8 cellular contexts compared by ENCODE assay signal in genomic region chr9:113151696-113152630, GRCh38. TPM values are rescaled to one million over a fixed set of nuclear protein-coding genes. Genes with fewer than 3 reads are reported as not detected.
DNase-seq lines count a peak whose midpoint lies in the region; ATAC-seq, FAIRE-seq and TF ChIP-seq lines count a peak whose summit lies in the region.

No MANE protein-coding gene starts in this region.

- no peak for TF ChIP-seq RAD21 in HepG2 (CRISPR knock-in tag; IDR thresholded peaks at IDR 0.05)

- H2AFZ ChIP-seq in HepG2 (ENCODE audit: low read length): no peak overlapping the region

- TF ChIP-seq EP300 in HepG2 (IDR thresholded peaks at IDR 0.05; ENCODE audit: low read depth in 2 of 2, low read length in 2 of 2) (no peak), HepG2 (CRISPR knock-in tag; IDR thresholded peaks at IDR 0.05; ENCODE audit: borderline replicate concordance) (no peak)

- H3K36me3 ChIP-seq in body of pancreas (replicated peaks in 1 of 2; ENCODE audit: insufficient read depth in 1 of 2, low read depth in 2 of 2): no peaks in the 10 kb centered on the region
- H3K36me3 ChIP-seq in HepG2 (replicated peaks in 1 of 2; ENCODE audit: control insufficient read depth in 1 of 2, insufficient read depth in 2 of 2, low read length in 2 of 2): no peaks in the 10 kb centered on the region; a peak in 1 of 5 replicates
- peaks cover 0 to 2% (median under 1%) of the 10 kb centered on the region in 3 donors for H3K36me3 ChIP-seq in tibial artery

- peaks cover 3% of the 10 kb centered on the region for H3K36me3 Mint-ChIP-seq in activated CD4-positive, alpha-beta T cell treated with anti-CD3 and anti-CD28 coated beads, Interleukin-2, amount 10 ng/mL, durations not matched to agents 7 days and 5 days (ENCODE audit: low read depth)

- no peak for DNase-seq in activated CD4-positive, alpha-beta T cell treated with anti-CD3 and anti-CD28 coated beads, Interleukin-2, amount 10 ng/mL, durations not matched to agents 7 days and 5 days
- no peak for DNase-seq in activated CD4-positive, alpha-beta T cell treated with anti-CD3 and anti-CD28 coated beads for 4 hours
- DNase-seq in body of pancreas (peak; percentile 44 to 60 (median 52)), HepG2 (ENCODE audit: low spot score) (no peak), tibial artery (peak in 1 of 2 donors; percentile 39), NCI-H748 (lab: John Stamatoyannopoulos, UW; ENCODE audit: unreplicated experiment) (no peak)

- WGBS in body of pancreas, 2 donors: 43 to 49% methylated on average over 11 of the region's 11 CpGs
- 46% methylated on average over 11 of the region's 11 CpGs for WGBS in HepG2 (ENCODE audit: low lambda C conversion rate)

- in situ Hi-C loops in HepG2 (cut with HindIII; ENCODE audit: extremely low pct_ligation_motif_present, low pct_unique_long_range_greater_than_20kb): no loop called here

- TF ChIP-seq POLR2A in body of pancreas (IDR thresholded peaks at IDR 0.05): no peak
- TF ChIP-seq POLR2A in HepG2 (IDR thresholded peaks at IDR 0.05; ENCODE audit: insufficient read depth in 1 of 2, low read depth in 2 of 2, low read length in 2 of 2): no peak

- ATAC-seq in body of pancreas (peak; percentile 40), HepG2 (no peak), GM21717 (IDR thresholded peaks at IDR 0.05; ENCODE audit: unreplicated experiment) (no peak), HG02798 (IDR thresholded peaks at IDR 0.05; ENCODE audit: poor library complexity, unreplicated experiment) (no peak)

- H3K4me1 Mint-ChIP-seq in activated CD4-positive, alpha-beta T cell treated with anti-CD3 and anti-CD28 coated beads, Interleukin-2, amount 10 ng/mL, durations not matched to agents 7 days and 5 days: peaks cover 38% of the 10 kb centered on the region

- H3K27me3 ChIP-seq in body of pancreas (no peaks in the 10 kb centered on the region), HepG2 (ENCODE audit: control insufficient read depth in 1 of 2, insufficient read depth in 2 of 2, low read length in 2 of 2) (no peaks in the 10 kb centered on the region; a peak in 1 of 5 replicates), tibial artery (no peaks in the 10 kb centered on the region)

- POLR2A ChIA-PET in activated CD4-positive, alpha-beta T cell treated with anti-CD3 and anti-CD28 coated beads, Interleukin-2, amount 10 ng/mL, durations not matched to agents 7 days and 5 days (lab: Charles Lee): no interaction called here
- POLR2A ChIA-PET in HepG2 (lab: Yijun Ruan, JAX): interaction anchor here (1.7 to 3.1 kb wide), 4 partner anchors 10 to 70 kb away, joined by 4 to 20 read pairs (median 12); partner anchors contain the start of genes FKBP15 and SLC31A1

- peak overlapping the region; percentile 72 for H3K4me3 Mint-ChIP-seq in activated CD4-positive, alpha-beta T cell treated with anti-CD3 and anti-CD28 coated beads, Interleukin-2, amount 10 ng/mL, durations not matched to agents 7 days and 5 days

- H3K27ac Mint-ChIP-seq in activated CD4-positive, alpha-beta T cell treated with anti-CD3 and anti-CD28 coated beads, Interleukin-2, amount 10 ng/mL, durations not matched to agents 7 days and 5 days: peak overlapping the region; percentile 74

- peak overlapping the region; percentile 81 for H3K9ac ChIP-seq in HepG2 (ENCODE audit: insufficient read depth, low read depth, low read length)

- BruUV-seq in HepG2 (replicated peaks; lab: Mats Ljungman, UMichigan): TSS peak; percentile 56

- intact Hi-C loops in body of pancreas (cut with DNase I): no loop called here
- intact Hi-C loops in HepG2 (cut with micrococcal nuclease; ENCODE audit: unreplicated experiment): loop anchor here (5.0 kb wide), 1 partner anchor 70 kb away; the partner anchor contains the start of genes FKBP15 and SLC31A1
- intact Hi-C loops in tibial artery (cut with DNase I; ENCODE audit: low total_unique reads): no loop called here

- no peak for TF ChIP-seq CTCF in body of pancreas (IDR thresholded peaks at IDR 0.05)
- TF ChIP-seq CTCF in HepG2 (CRISPR knock-in tag; IDR thresholded peaks at IDR 0.05): no peak
- no peak for TF ChIP-seq CTCF in tibial artery (IDR thresholded peaks at IDR 0.05)

- peak overlapping the region; percentile 82 for H3K4me2 ChIP-seq in HepG2 (ENCODE audit: low read depth, low read length)

- H4K20me1 ChIP-seq in HepG2 (ENCODE audit: insufficient read depth, low read length): no peaks in the 10 kb centered on the region

- H3K27ac ChIP-seq in body of pancreas: peak overlapping the region in 3 of 4 donors; percentile 57 to 80 (median 76)
- H3K27ac ChIP-seq in HepG2 (ENCODE audit: extremely low read length, insufficient read depth, low read length): peak overlapping the region; percentile 54
- peak overlapping the region; percentile 77 to 82 for H3K27ac ChIP-seq in tibial artery

- H3K9me3 ChIP-seq in body of pancreas: no peaks in the 10 kb centered on the region
- H3K9me3 ChIP-seq in HepG2 (ENCODE audit: low read length): no peaks in the 10 kb centered on the region
- no peaks in the 10 kb centered on the region for H3K9me3 ChIP-seq in tibial artery

- peak overlapping the region; percentile 85 to 86 for H3K4me3 ChIP-seq in body of pancreas
- H3K4me3 ChIP-seq in HepG2 (replicated peaks in 1 of 3; ENCODE audit: insufficient read depth in 1 of 3, low read depth in 2 of 3, low read length in 3 of 3): peak overlapping the region; percentile 85 to 96 (median 91)
- H3K4me3 ChIP-seq in tibial artery: peak overlapping the region; percentile 79 to 95

- no peaks in the 10 kb centered on the region for H3K9me3 Mint-ChIP-seq in activated CD4-positive, alpha-beta T cell treated with anti-CD3 and anti-CD28 coated beads, Interleukin-2, amount 10 ng/mL, durations not matched to agents 7 days and 5 days

- no peak for FAIRE-seq in HepG2 (lab: Jason Lieb, UNC)

- no peaks in the 10 kb centered on the region for H3K79me2 ChIP-seq in HepG2 (ENCODE audit: insufficient read depth, low read length)

- H3K4me1 ChIP-seq in body of pancreas: peaks cover 33% of the 10 kb centered on the region
- peaks cover 72% of the 10 kb centered on the region for H3K4me1 ChIP-seq in HepG2 (ENCODE audit: insufficient read depth, low read length)
- peaks cover 0 to 28% (median 12%) of the 10 kb centered on the region in 4 donors for H3K4me1 ChIP-seq in tibial artery

- peaks cover 12% of the 10 kb centered on the region for H3K27me3 Mint-ChIP-seq in activated CD4-positive, alpha-beta T cell treated with anti-CD3 and anti-CD28 coated beads, Interleukin-2, amount 10 ng/mL, durations not matched to agents 7 days and 5 days

- CTCF ChIA-PET in activated CD4-positive, alpha-beta T cell treated with anti-CD3 and anti-CD28 coated beads, Interleukin-2, amount 10 ng/mL, durations not matched to agents 7 days and 5 days (lab: Charles Lee): interaction anchor here (0.6 to 1.7 kb wide), 5 partner anchors 8 to 41 kb away, joined by 3 to 6 read pairs (median 4); no protein-coding TSS in a partner anchor
- CTCF ChIA-PET in HepG2 (lab: Yijun Ruan, JAX; ENCODE audit: low intra/inter-chr PET ratio, low total read pairs): interaction anchor here (1.8 kb wide), 1 partner anchor 40 kb away, joined by 6 read pairs; no protein-coding TSS in a partner anchor

TF ChIP-seq in HepG2, 621 proteins besides CTCF, POLR2A, EP300 and RAD21 (continues in another document):
- TF ChIP-seq ZNF205 (CRISPR knock-in tag; IDR thresholded peaks at IDR 0.05) (no peak), ZNF589 (CRISPR knock-in tag; conservative IDR thresholded peaks at IDR 0.05) (no peak), ZMYM3 (CRISPR knock-in tag; IDR thresholded peaks at IDR 0.05) (peak; percentile 40; the same call in 1 of the 2 replicates), ZNF552 (CRISPR knock-in tag; IDR thresholded peaks at IDR 0.05; ENCODE audit: borderline replicate concordance) (no peak), ZNF121 (CRISPR knock-in tag; IDR thresholded peaks at IDR 0.05) (peak; percentile 98), HOXA3 (CRISPR knock-in tag; IDR thresholded peaks at IDR 0.05) (no peak), E2F5 (CRISPR knock-in tag; conservative IDR thresholded peaks at IDR 0.05) (no peak), ZNF7 (CRISPR knock-in tag; IDR thresholded peaks at IDR 0.05) (peak; percentile 31; the same call in 1 of the 2 replicates), KDM3A (CRISPR knock-in tag; IDR thresholded peaks at IDR 0.05; ENCODE audit: low read depth) (no peak), TOE1 (CRISPR knock-in tag; IDR thresholded peaks at IDR 0.05) (no peak)

RNA-seq across cellular contexts. Expression of gene SLC31A2, which starts 1.2 kb away (rescaled TPM):
- 1 to 10 TPM; 2.5 to 3.0 TPM for total RNA-seq in activated CD4-positive, alpha-beta T cell treated with anti-CD3 and anti-CD28 coated beads, Interleukin-2, amount 10 ng/mL, durations not matched to agents 7 days and 5 days
- total RNA-seq in body of pancreas (10 to 100 TPM; 16.3 to 23.7 TPM), HepG2 (2016; rRNA removed; fragmentation: Illumina TruSeq; extraction: Trizol) (6.0 and 9.3 TPM in 2 replicates)
- 1.5 and 1.9 TPM in 2 replicates for total RNA-seq in HepG2 (2016; cell fraction: cytosol; rRNA removed; fragmentation: Illumina TruSeq; extraction: Trizol; ENCODE audit: low read depth)
- total RNA-seq in HepG2 (2016; cell fraction: insoluble cytoplasmic fraction; rRNA removed; fragmentation: Illumina TruSeq; extraction: Trizol): 7.4 and 9.7 TPM in 2 replicates
- total RNA-seq in HepG2 (2016; cell fraction: membrane; rRNA removed; fragmentation: Illumina TruSeq; extraction: Trizol): 3.7 and 5.5 TPM in 2 replicates
- total RNA-seq in HepG2 (2016; cell fraction: nucleus; rRNA removed; fragmentation: Illumina TruSeq; extraction: Trizol): 9.1 TPM in 2 replicates
- polyA plus RNA-seq in HepG2 (2011; rRNA removed): 10.2 and 10.9 TPM in 2 replicates
- polyA plus RNA-seq in HepG2 (2011; cell fraction: cytosol; rRNA removed): 10.4 and 13.6 TPM in 2 replicates
- 5.6 and 5.9 TPM in 2 replicates for polyA plus RNA-seq in HepG2 (2011; cell fraction: nucleus; rRNA removed)
- 3.1 and 5.5 TPM in 2 replicates for polyA plus RNA-seq in HepG2 (2012)
- polyA plus RNA-seq in HepG2 (2016; cell fraction: cytosol; fragmentation: Illumina TruSeq; extraction: Trizol; ENCODE audit: low read depth): 1.0 and 1.6 TPM in 2 replicates
- polyA plus RNA-seq in HepG2 (2016; cell fraction: insoluble cytoplasmic fraction; fragmentation: Illumina TruSeq; extraction: Trizol; ENCODE audit: low read depth): 5.0 and 5.6 TPM in 2 replicates
- 2.8 and 2.9 TPM in 2 replicates for polyA plus RNA-seq in HepG2 (2016; cell fraction: membrane; fragmentation: Illumina TruSeq; extraction: Trizol; ENCODE audit: low read depth)
- 10.8 and 11.0 TPM in 2 replicates for polyA plus RNA-seq in HepG2 (2016; cell fraction: nucleus; fragmentation: Illumina TruSeq; extraction: Trizol; ENCODE audit: insufficient read depth, low read depth)
- 10.3 and 20.0 TPM in 2 replicates for polyA minus RNA-seq in HepG2 (2011; rRNA and poly(A)+ RNA removed; ENCODE audit: low replicate concordance)
- polyA minus RNA-seq in HepG2 (2011; cell fraction: cytosol; rRNA and poly(A)+ RNA removed): 3.7 and 5.4 TPM in 2 replicates
- polyA minus RNA-seq in HepG2 (2011; cell fraction: nucleus; rRNA and poly(A)+ RNA removed): 12.2 and 15.7 TPM in 2 replicates

Comparison
In these comparisons a context has a peak if more than half of its experiments do, and no peak if none do; other contexts are left out.
1. DNase-seq: peak in body of pancreas (4 of 4); none in activated CD4-positive, alpha-beta T cell treated with anti-CD3 and anti-CD28 coated beads, Interleukin-2, amount 10 ng/mL, durations not matched to agents 7 days and 5 days (single experiment), activated CD4-positive, alpha-beta T cell treated with anti-CD3 and anti-CD28 coated beads for 4 hours (0 of 2), HepG2 (single experiment) and NCI-H748 (single experiment).
2. Peak in every context shown above with its lines, with median percentiles within 50 percentile points of each other: H3K27ac ChIP-seq and H3K4me3 ChIP-seq.